8 cellular contexts compared by ENCODE assay signal in genomic region chr19:50511069-50511822, GRCh38. TPM values are rescaled to one million over a fixed set of nuclear protein-coding genes. Genes with fewer than 3 reads are reported as not detected.
A peak's percentile ranks its signal among the peaks of the same experiment; 100 is the strongest.
DNase-seq lines count a peak whose midpoint lies in the region; ATAC-seq and TF ChIP-seq lines count a peak whose summit lies in the region.

JOSD2 (minus strand) TSS chr19:50511191; CDS start chr19:50510431, 760 bp downstream.

- POLR2A ChIA-PET in RWPE1 (lab: Yijun Ruan, JAX; ENCODE audit: low non-redundant PET): interaction anchor here (0.8 kb wide), 1 partner anchor 9 kb away, joined by 4 read pairs; no protein-coding TSS in a partner anchor

- peaks cover 3% of the 10 kb centered on the region; the same call in 1 of the 2 replicates for H3K79me2 ChIP-seq in DOHH2 (ENCODE audit: control insufficient read depth, low read length)
- H3K79me2 ChIP-seq in GM23338 (replicated peaks; ENCODE audit: insufficient read depth): no peaks in the 10 kb centered on the region

- no peaks in the 10 kb centered on the region for H3K9me3 ChIP-seq in DOHH2 (ENCODE audit: control insufficient read depth, insufficient read depth, low read length)

- H3K9me3 Mint-ChIP-seq in GM23338: peaks cover 93% of the 10 kb centered on the region
- H3K9me3 Mint-ChIP-seq in activated T-helper 17 cell treated with anti-CD3 and anti-CD28 coated beads, Interleukin-2, amount 50 U/mL, for 72 hours: no peaks in the 10 kb centered on the region
- peaks cover 0 to 2% (median 0%) of the 10 kb centered on the region in 7 donors for H3K9me3 Mint-ChIP-seq in naive B cell
- peaks cover 2% of the 10 kb centered on the region for H3K9me3 Mint-ChIP-seq in stimulated activated memory B cell treated with anti-CD40 and anti-IgM and Interleukin-4, amounts not matched to agents 10 μg/mL and 1 μg/mL and 100 μg/mL, for 72 hours

- H4K20me1 ChIP-seq in DOHH2 (ENCODE audit: control insufficient read depth, insufficient read depth, low read depth, low read length) (no peaks in the 10 kb centered on the region), GM23338 (replicated peaks; ENCODE audit: insufficient read depth) (no peaks in the 10 kb centered on the region; the same call in 1 of the 2 replicates)

- H3K4me3 ChIP-seq in DOHH2 (ENCODE audit: low read length) (peak within 1 kb of the TSS; percentile 79), GM23338 (peak within 1 kb of the TSS; percentile 61), LNCaP clone FGC (ENCODE audit: low read depth, low read length) (peak within 1 kb of the TSS; percentile 74)

- CTCF ChIA-PET in RWPE1 (lab: Yijun Ruan, JAX): no interaction called here

- H3K36me3 Mint-ChIP-seq in GM23338 (ENCODE audit: low read depth): peaks cover 33% of the 10 kb centered on the region
- H3K36me3 Mint-ChIP-seq in activated T-helper 17 cell treated with anti-CD3 and anti-CD28 coated beads, Interleukin-2, amount 50 U/mL, for 72 hours (ENCODE audit: low read depth): peaks cover 26% of the 10 kb centered on the region
- peaks cover 0 to 16% of the 10 kb centered on the region in 2 donors for H3K36me3 Mint-ChIP-seq in naive B cell
- peaks cover 18% of the 10 kb centered on the region for H3K36me3 Mint-ChIP-seq in stimulated activated memory B cell treated with anti-CD40 and anti-IgM and Interleukin-4, amounts not matched to agents 10 μg/mL and 1 μg/mL and 100 μg/mL, for 72 hours

- H2AFZ ChIP-seq in GM23338: peak within 1 kb of the TSS; percentile 48; the same call in 1 of the 2 replicates

- peak within 1 kb of the TSS; percentile 20; the same call in 1 of the 2 replicates for H3K27ac ChIP-seq in DOHH2 (ENCODE audit: low read depth, low read length)
- H3K27ac ChIP-seq in GM23338 (ENCODE audit: low read depth): no peak within 1 kb of the TSS
- peak within 1 kb of the TSS; percentile 78 for H3K27ac ChIP-seq in RWPE1

- H3K4me3 Mint-ChIP-seq in GM23338: no peak within 1 kb of the TSS
- H3K4me3 Mint-ChIP-seq in activated T-helper 17 cell treated with anti-CD3 and anti-CD28 coated beads, Interleukin-2, amount 50 U/mL, for 72 hours: peak within 1 kb of the TSS; percentile 86
- H3K4me3 Mint-ChIP-seq in naive B cell: peak within 1 kb of the TSS; percentile 71 to 98 (median 94)
- peak within 1 kb of the TSS; percentile 82 for H3K4me3 Mint-ChIP-seq in stimulated activated memory B cell treated with anti-CD40 and anti-IgM and Interleukin-4, amounts not matched to agents 10 μg/mL and 1 μg/mL and 100 μg/mL, for 72 hours

- no peak for TF ChIP-seq CTCF in DOHH2 (IDR thresholded peaks at IDR 0.05; ENCODE audit: low read depth, low read length, poor library complexity, severe bottlenecking)
- no peak for TF ChIP-seq CTCF in GM23338 (conservative IDR thresholded peaks at IDR 0.05; ENCODE audit: low read depth in 2 of 2)
- no peak for TF ChIP-seq CTCF in LNCaP clone FGC (IDR thresholded peaks at IDR 0.05; ENCODE audit: control insufficient read depth, extremely low read depth, insufficient read depth)
- no peak for TF ChIP-seq CTCF in RWPE1 (conservative IDR thresholded peaks at IDR 0.05; ENCODE audit: low read depth)

- H3K27me3 ChIP-seq in DOHH2 (ENCODE audit: control insufficient read depth, low read length): no peaks in the 10 kb centered on the region
- H3K27me3 ChIP-seq in GM23338 (ENCODE audit: insufficient read depth): peaks cover 21% of the 10 kb centered on the region

- H3K36me3 ChIP-seq in DOHH2 (ENCODE audit: control insufficient read depth, low read length): no peaks in the 10 kb centered on the region
- no peaks in the 10 kb centered on the region for H3K36me3 ChIP-seq in GM23338 (ENCODE audit: insufficient read depth)

- peak; percentile 36; the same call in 1 of the 3 replicates for ATAC-seq in GM23338
- ATAC-seq in activated T-helper 17 cell treated with anti-CD3 and anti-CD28 coated beads, Interleukin-2, amount 50 U/mL, for 72 hours (replicated peaks): peak; percentile 93
- ATAC-seq in naive B cell (ENCODE audit: low read depth in 2 of 2): peak; percentile 85 to 87
- ATAC-seq in stimulated activated memory B cell treated with anti-CD40 and anti-IgM and Interleukin-4, amounts not matched to agents 10 μg/mL and 1 μg/mL and 100 μg/mL, for 72 hours: peak; percentile 92

- peaks cover 14% of the 10 kb centered on the region for H3K4me1 ChIP-seq in DOHH2 (ENCODE audit: control insufficient read depth, low read length)
- peaks cover 8% of the 10 kb centered on the region; the same call in 1 of the 2 replicates for H3K4me1 ChIP-seq in GM23338 (ENCODE audit: insufficient read depth)

- H3K4me1 Mint-ChIP-seq in GM23338 (no peaks in the 10 kb centered on the region), naive B cell (peaks cover 30 to 40% (median 30%) of the 10 kb centered on the region in 3 donors)
- peaks cover 28% of the 10 kb centered on the region for H3K4me1 Mint-ChIP-seq in activated T-helper 17 cell treated with anti-CD3 and anti-CD28 coated beads, Interleukin-2, amount 50 U/mL, for 72 hours
- peaks cover 28% of the 10 kb centered on the region for H3K4me1 Mint-ChIP-seq in stimulated activated memory B cell treated with anti-CD40 and anti-IgM and Interleukin-4, amounts not matched to agents 10 μg/mL and 1 μg/mL and 100 μg/mL, for 72 hours

- H3K9me2 ChIP-seq in DOHH2 (replicated peaks; ENCODE audit: control insufficient read depth, low read length): no peaks in the 10 kb centered on the region
- no peaks in the 10 kb centered on the region for H3K9me2 ChIP-seq in GM23338 (ENCODE audit: insufficient read depth)

- peaks cover 10% of the 10 kb centered on the region for H3K27me3 Mint-ChIP-seq in GM23338 (ENCODE audit: insufficient read depth, low read depth, poor library complexity)
- no peaks in the 10 kb centered on the region for H3K27me3 Mint-ChIP-seq in activated T-helper 17 cell treated with anti-CD3 and anti-CD28 coated beads, Interleukin-2, amount 50 U/mL, for 72 hours
- H3K27me3 Mint-ChIP-seq in naive B cell: peaks cover 0 to 22% (median 18%) of the 10 kb centered on the region in 3 donors
- peaks cover 30% of the 10 kb centered on the region for H3K27me3 Mint-ChIP-seq in stimulated activated memory B cell treated with anti-CD40 and anti-IgM and Interleukin-4, amounts not matched to agents 10 μg/mL and 1 μg/mL and 100 μg/mL, for 72 hours

- H3F3A ChIP-seq in DOHH2 (ENCODE audit: control insufficient read depth, insufficient read depth) (no peaks in the 10 kb centered on the region), GM23338 (replicated peaks; ENCODE audit: low read depth) (no peaks in the 10 kb centered on the region)

- DNase-seq in GM23338 (ENCODE audit: low spot score): peak; percentile 100
- peak; percentile 97 for DNase-seq in LNCaP clone FGC (ENCODE audit: low read depth)
- DNase-seq in RWPE1 (ENCODE audit: low spot score): peak; percentile 96
- DNase-seq in fibroblast of gingiva (ENCODE audit: low read depth): peak; percentile 100
- peak; percentile 97 for DNase-seq in naive B cell

- H3K27ac Mint-ChIP-seq in GM23338 (no peak within 1 kb of the TSS), naive B cell (peak within 1 kb of the TSS; percentile 96 to 100 (median 99))
- H3K27ac Mint-ChIP-seq in activated T-helper 17 cell treated with anti-CD3 and anti-CD28 coated beads, Interleukin-2, amount 50 U/mL, for 72 hours: peak within 1 kb of the TSS; percentile 96
- peak within 1 kb of the TSS; percentile 89 for H3K27ac Mint-ChIP-seq in stimulated activated memory B cell treated with anti-CD40 and anti-IgM and Interleukin-4, amounts not matched to agents 10 μg/mL and 1 μg/mL and 100 μg/mL, for 72 hours

- H3K4me2 ChIP-seq in DOHH2 (ENCODE audit: low read length): peak within 1 kb of the TSS; percentile 90
- H3K4me2 ChIP-seq in GM23338: peak within 1 kb of the TSS; percentile 78

TF ChIP-seq in GM23338, 12 proteins besides CTCF, POLR2A, EP300 and RAD21:
- TF ChIP-seq ZNF114 (CRISPR knock-in tag; IDR thresholded peaks at IDR 0.05) (no peak), STAT1 (IDR thresholded peaks at IDR 0.05; ENCODE audit: unreplicated experiment) (no peak), ETS1 (IDR thresholded peaks at IDR 0.05) (peak; percentile 98), JUNB (IDR thresholded peaks at IDR 0.05; ENCODE audit: unreplicated experiment) (no peak), POLR2AphosphoS5 (IDR thresholded peaks at IDR 0.05; ENCODE audit: low read depth) (peak; percentile 62; the same call in 1 of the 2 replicates), ZNF331 (CRISPR knock-in tag; IDR thresholded peaks at IDR 0.05; ENCODE audit: low read depth) (no peak)

RNA-seq across cellular contexts. Expression of gene JOSD2, which starts in this region (rescaled TPM):
- 1.2 and 5.8 TPM in 2 replicates for total RNA-seq in GM23338 (2014; rRNA removed; shearing (Covaris generic))
- polyA plus RNA-seq in GM23338 (2016; fragmentation: Nextera tagmentation; extraction: Ambion mirVana): 3.3 and 4.1 TPM in 2 replicates
- total RNA-seq in activated T-helper 17 cell treated with anti-CD3 and anti-CD28 coated beads, Interleukin-2, amount 50 U/mL, for 72 hours: 10 to 100 TPM; 37.5 to 45.8 TPM
- polyA plus RNA-seq in naive B cell (ENCODE audit: low read depth in 6 of 6): 10 to 100 TPM in 5 of 6 donors, 1 to 10 TPM in 1; 9.8 to 20.7 (median 12.2) TPM

Comparison
In these comparisons a context has a peak if more than half of its experiments do, and no peak if none do; other contexts are left out.
1. ATAC-seq: peak in every context shown above with its lines; median percentile 93 in activated T-helper 17 cell treated with anti-CD3 and anti-CD28 coated beads, Interleukin-2, amount 50 U/mL, for 72 hours; 92 in stimulated activated memory B cell treated with anti-CD40 and anti-IgM and Interleukin-4, amounts not matched to agents 10 μg/mL and 1 μg/mL and 100 μg/mL, for 72 hours; 86 in naive B cell; 36 in GM23338.